Comparison of ENCODE assay signal across 8 cellular contexts in the genomic region with DNA sequence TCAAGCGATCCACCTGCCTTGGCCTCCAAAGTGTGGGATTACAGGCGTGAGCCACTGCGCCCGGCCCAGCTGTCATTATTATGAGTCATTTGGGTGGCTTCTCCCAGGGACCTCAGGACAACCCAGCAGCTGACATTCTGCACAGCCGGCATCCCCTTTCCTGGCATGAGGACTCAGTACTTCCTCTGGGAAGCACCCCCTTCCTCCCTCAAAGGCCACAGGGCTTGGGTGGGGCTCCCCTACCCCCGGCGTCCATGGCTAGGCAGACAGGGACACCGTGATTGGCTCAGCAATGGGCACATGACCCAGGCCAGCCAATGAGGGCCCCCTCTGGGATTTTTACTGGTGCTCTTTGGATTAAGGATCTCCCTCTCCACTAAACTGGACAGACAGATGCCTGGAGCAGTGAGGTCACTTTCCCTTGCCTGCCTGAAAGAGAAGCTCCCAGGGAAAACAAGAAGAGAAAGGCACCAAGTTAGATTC. TPM values are rescaled to one million over a fixed set of nuclear protein-coding genes. Genes with fewer than 3 reads are reported as not detected.
DNase-seq lines count a peak whose midpoint lies in the region; ATAC-seq and TF ChIP-seq lines count a peak whose summit lies in the region.

No MANE protein-coding gene starts in this region.

- no peak for TF ChIP-seq CTCF in fibroblast of pulmonary artery (IDR thresholded peaks at IDR 0.05; ENCODE audit: low read length, missing control alignments)

- no peak overlapping the region for H3K4me3 ChIP-seq in SJCRH30
- no peak overlapping the region for H3K4me3 ChIP-seq in fibroblast of pulmonary artery (replicated peaks; ENCODE audit: low read depth, low read length)
- no peak overlapping the region for H3K4me3 ChIP-seq in rectal smooth muscle tissue (ENCODE audit: low read length)

- H3K36me3 ChIP-seq in SJCRH30 (peaks cover 46% of the 10 kb centered on the region), rectal smooth muscle tissue (ENCODE audit: control insufficient read depth, insufficient read depth, low read length) (peaks cover 2% of the 10 kb centered on the region)

- H3K9ac ChIP-seq in rectal smooth muscle tissue (ENCODE audit: low read length), result no peak overlapping the region

- H3K4me1 ChIP-seq in SJCRH30 (peaks cover 36% of the 10 kb centered on the region), rectal smooth muscle tissue (ENCODE audit: control insufficient read depth, insufficient read depth, low read length) (peaks cover 45% of the 10 kb centered on the region)

- DNase-seq in GM03348 (ENCODE audit: low spot score) (peak; percentile 90), SJCRH30 (peak; percentile 99), fibroblast of pulmonary artery (ENCODE audit: low read depth) (peak; percentile 57), NCI-H446 treated with DMSO at 0.1 percent for 48 hours (lab: John Stamatoyannopoulos, UW) (no peak), kidney glomerular epithelial cell (lab: John Stamatoyannopoulos, UW) (no peak)

- no peaks in the 10 kb centered on the region for H3K9me3 ChIP-seq in SJCRH30 (replicated peaks)

- ATAC-seq in HG03095 (IDR thresholded peaks at IDR 0.05; ENCODE audit: unreplicated experiment) (no peak), HG02623 (IDR thresholded peaks at IDR 0.05; ENCODE audit: unreplicated experiment) (no peak)

- H3K27me3 ChIP-seq in SJCRH30 (no peaks in the 10 kb centered on the region), rectal smooth muscle tissue (ENCODE audit: control insufficient read depth, insufficient read depth, low read length) (no peaks in the 10 kb centered on the region)

- H3K27ac ChIP-seq in SJCRH30, result peak overlapping the region; percentile 40
- peak overlapping the region; percentile 73 for H3K27ac ChIP-seq in rectal smooth muscle tissue (ENCODE audit: low read depth, low read length)

RNA-seq across cellular contexts. Expression of a gene that starts 6.0 kb away (rescaled TPM):
- 86.1 and 98.4 TPM in 2 replicates for total RNA-seq in SJCRH30 (2014; rRNA removed; shearing (Covaris generic))

RNA-seq across cellular contexts. Expression of a gene that starts 35.7 kb away (rescaled TPM):
- total RNA-seq in SJCRH30 (2014; rRNA removed; shearing (Covaris generic)), result 61.3 and 70.3 TPM in 2 replicates

RNA-seq across cellular contexts. Expression of a gene that starts 48.1 kb away (rescaled TPM):
- not detected in 2 replicates for total RNA-seq in SJCRH30 (2014; rRNA removed; shearing (Covaris generic))

Comparison
In these comparisons a context has a peak if more than half of its experiments do, and no peak if none do; other contexts are left out.
1. DNase-seq: peak in GM03348 (single experiment), SJCRH30 (2 of 2) and fibroblast of pulmonary artery (single experiment); none in NCI-H446 treated with DMSO at 0.1 percent for 48 hours (single experiment) and kidney glomerular epithelial cell (single experiment).